In the genomic region with DNA sequence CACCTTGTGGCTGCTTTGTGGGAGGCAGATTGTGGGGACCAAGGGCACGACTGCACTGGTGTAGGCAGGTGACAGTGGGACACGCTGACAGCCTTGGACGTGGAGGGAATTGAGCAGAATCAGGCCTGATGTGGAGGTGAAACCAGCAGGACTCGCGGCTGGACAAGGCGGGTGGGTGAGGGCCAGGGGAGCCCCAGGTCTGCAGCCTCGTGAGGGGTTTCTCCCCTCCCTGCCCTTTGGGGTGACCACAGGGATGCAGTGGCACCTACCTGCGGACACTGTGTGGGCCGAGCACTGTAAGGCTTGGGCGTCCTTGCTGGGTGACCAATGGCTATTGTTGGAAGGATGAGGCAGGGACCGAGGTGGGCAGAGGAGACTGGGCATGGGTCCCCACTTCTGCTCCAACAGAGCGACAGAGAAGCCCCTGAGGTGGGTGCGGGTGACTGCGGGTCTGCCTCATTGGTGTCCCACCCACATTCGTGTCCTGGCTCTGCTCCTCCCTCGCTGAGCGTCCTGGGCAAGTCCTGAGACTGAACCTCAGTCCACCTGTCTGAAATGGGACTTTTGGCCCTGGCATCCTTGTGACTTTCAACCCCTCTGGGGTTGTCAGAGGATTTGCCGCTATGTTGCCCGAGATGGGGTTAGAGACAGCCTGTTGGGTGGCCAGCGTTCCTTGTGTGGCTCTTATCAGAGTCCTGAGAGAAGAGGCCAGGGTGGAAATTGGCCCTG, we compare ENCODE assay signal across 8 cellular contexts. TPM values are rescaled to one million over a fixed set of nuclear protein-coding genes. Genes with fewer than 3 reads are reported as not detected.
DNase-seq lines count a peak whose midpoint lies in the region; ATAC-seq and TF ChIP-seq lines count a peak whose summit lies in the region.

No MANE protein-coding gene starts in this region.

- H3K79me2 ChIP-seq in ACC112 (ENCODE audit: control insufficient read depth, insufficient read depth, low read length, unreplicated experiment) = peaks cover 62% of the 10 kb centered on the region

- H3K4me3 Mint-ChIP-seq in effector memory CD8-positive, alpha-beta T cell = peak overlapping the region; percentile 39 to 74
- no peak overlapping the region for H3K4me3 Mint-ChIP-seq in osteocyte (ENCODE audit: unreplicated experiment)

- H3K4me1 Mint-ChIP-seq in effector memory CD8-positive, alpha-beta T cell (ENCODE audit: low read depth in 2 of 2) = peaks cover 51 to 59% of the 10 kb centered on the region in 2 donors
- H3K4me1 Mint-ChIP-seq in osteocyte (ENCODE audit: unreplicated experiment) = peaks cover 54% of the 10 kb centered on the region

- H3K9me3 Mint-ChIP-seq in effector memory CD8-positive, alpha-beta T cell = no peaks in the 10 kb centered on the region
- no peaks in the 10 kb centered on the region for H3K9me3 Mint-ChIP-seq in osteocyte (ENCODE audit: unreplicated experiment)

- H3K27me3 ChIP-seq in ACC112 (ENCODE audit: insufficient read depth, low read length) = no peaks in the 10 kb centered on the region
- H3K27me3 ChIP-seq in HUES6 (ENCODE audit: control insufficient read depth, insufficient read depth, low read length) = no peaks in the 10 kb centered on the region

- no peak for DNase-seq in effector memory CD8-positive, alpha-beta T cell
- DNase-seq in osteocyte (ENCODE audit: extremely low spot score, unreplicated experiment) (no peak), NCI-H524 (lab: John Stamatoyannopoulos, UW) (no peak), NCI-H1417 (lab: John Stamatoyannopoulos, UW) (no peak), cortex of kidney (lab: John Stamatoyannopoulos, UW) (no peak)

- no peak for ATAC-seq in effector memory CD8-positive, alpha-beta T cell (replicated peaks)
- no peak for ATAC-seq in GM21423 (IDR thresholded peaks at IDR 0.05; ENCODE audit: unreplicated experiment)

- peaks cover 26% of the 10 kb centered on the region for H3K36me3 Mint-ChIP-seq in effector memory CD8-positive, alpha-beta T cell (ENCODE audit: insufficient read depth)
- no peaks in the 10 kb centered on the region for H3K36me3 Mint-ChIP-seq in osteocyte (ENCODE audit: unreplicated experiment)

- peaks cover 24% of the 10 kb centered on the region for H3K4me1 ChIP-seq in ACC112 (ENCODE audit: control insufficient read depth, insufficient read depth, low read length, unreplicated experiment)
- H3K4me1 ChIP-seq in HUES6 (ENCODE audit: control insufficient read depth, insufficient read depth, low read length) = peaks cover 33% of the 10 kb centered on the region

- no peak overlapping the region for H3K4me3 ChIP-seq in ACC112 (ENCODE audit: low read depth, low read length)
- H3K4me3 ChIP-seq in HUES6 (ENCODE audit: low read depth, low read length) = no peak overlapping the region

- no peak overlapping the region for H2AFZ ChIP-seq in ACC112 (ENCODE audit: low read length, unreplicated experiment)

- H3K9me3 ChIP-seq in HUES6 (ENCODE audit: control insufficient read depth, insufficient read depth, low read depth, low read length) = no peaks in the 10 kb centered on the region

- TF ChIP-seq CTCF in osteocyte (IDR thresholded peaks at IDR 0.05) = no peak

- H3K27ac ChIP-seq in ACC112 (ENCODE audit: low read depth, low read length) = peak overlapping the region; percentile 52
- H3K27ac ChIP-seq in HUES6 (ENCODE audit: low read depth, low read length) = no peak overlapping the region

- H3K36me3 ChIP-seq in ACC112 (ENCODE audit: insufficient read depth, low read length) (no peaks in the 10 kb centered on the region), HUES6 (ENCODE audit: control insufficient read depth, insufficient read depth, low read length) (no peaks in the 10 kb centered on the region)

- no peaks in the 10 kb centered on the region for H3K27me3 Mint-ChIP-seq in effector memory CD8-positive, alpha-beta T cell
- H3K27me3 Mint-ChIP-seq in osteocyte (ENCODE audit: unreplicated experiment) = no peaks in the 10 kb centered on the region

- H3K9ac ChIP-seq in HUES6 (ENCODE audit: low read length) = peak overlapping the region; percentile 5

- H3K27ac Mint-ChIP-seq in effector memory CD8-positive, alpha-beta T cell = peak overlapping the region; percentile 93 to 94
- peak overlapping the region; percentile 78 for H3K27ac Mint-ChIP-seq in osteocyte (ENCODE audit: unreplicated experiment)

RNA-seq across cellular contexts. Expression of a gene that starts 30.5 kb away (rescaled TPM):
- total RNA-seq in osteocyte = 157 and 163 TPM in 2 replicates

RNA-seq across cellular contexts. Expression of a gene that starts 47.1 kb away (rescaled TPM):
- 56.3 and 57.7 TPM in 2 replicates for total RNA-seq in osteocyte
